3 cellular contexts compared by ENCODE assay signal in genomic region chr1:5554784-5555183, GRCh38.
"Had no signal": no experiment of that assay in that cellular context is flagged by ENCODE, and none has a peak within 500 bp of the region (broad histone marks: within the 10 kb centered on the region; RNA-seq: fewer than 3 reads in every experiment).

No MANE protein-coding gene starts in this region.

- DNase-seq: GDM1, GF-D8 had no signal

- H3K4me3 ChIP-seq: GM12878 had no signal
